1 cellular context compared by ENCODE assay signal in genomic region chr20:34368547-34368946, GRCh38.
TF ChIP-seq lines count a peak whose summit lies in the region.

No MANE protein-coding gene starts in this region.

TF ChIP-seq in WTC11, 78 proteins besides CTCF, POLR2A, EP300 and RAD21 (continued from another document):
- TF ChIP-seq STAT6 (CRISPR knock-in tag; conservative IDR thresholded peaks at IDR 0.05; ENCODE audit: low read depth) (no peak), ZNF396 (CRISPR knock-in tag; IDR thresholded peaks at IDR 0.05; ENCODE audit: borderline replicate concordance) (no peak), IRF1 (CRISPR knock-in tag; IDR thresholded peaks at IDR 0.05) (no peak), ELF4 (CRISPR knock-in tag; IDR thresholded peaks at IDR 0.05; ENCODE audit: low read depth) (no peak), KAT7 (CRISPR knock-in tag; IDR thresholded peaks at IDR 0.05; ENCODE audit: borderline replicate concordance) (no peak), EMX1 (CRISPR knock-in tag; IDR thresholded peaks at IDR 0.05) (no peak), GRHL2 (CRISPR knock-in tag; IDR thresholded peaks at IDR 0.05; ENCODE audit: insufficient replicate concordance, severe bottlenecking) (no peak), PRDM15 (CRISPR knock-in tag; IDR thresholded peaks at IDR 0.05) (no peak)
